ENCODE assay signal across 10 cellular contexts in genomic region chr3:12393894-12394293, GRCh38.
A peak's percentile ranks its signal among the peaks of the same experiment; 100 is the strongest.
DNase-seq lines count a peak whose midpoint lies in the region; ATAC-seq, FAIRE-seq and TF ChIP-seq lines count a peak whose summit lies in the region.
"Had no signal": no experiment of that assay in that cellular context is flagged by ENCODE, and none has a peak within 500 bp of the region (broad histone marks: within the 10 kb centered on the region; RNA-seq: fewer than 3 reads in every experiment).

No MANE protein-coding gene starts in this region.

- H3K27me3 ChIP-seq in HL-60 (ENCODE audit: insufficient read depth, poor library complexity, severe bottlenecking): no peaks in the 10 kb centered on the region

- H3K4me3 ChIP-seq in HL-60 (replicated peaks; ENCODE audit: insufficient read depth, low read length) (no peak overlapping the region), kidney (ENCODE audit: low read length in 2 of 2) (no peak overlapping the region)

- H3K9me3 ChIP-seq in kidney (ENCODE audit: control insufficient read depth in 1 of 2, low read length in 2 of 2): no peaks in the 10 kb centered on the region

- H3K27ac Mint-ChIP-seq in activated T-helper 17 cell treated with anti-CD3 and anti-CD28 coated beads, Interleukin-2, amount 50 U/mL, for 72 hours: no peak overlapping the region
- H3K27ac Mint-ChIP-seq: H9 had no signal

- H3K36me3 ChIP-seq in kidney (ENCODE audit: control insufficient read depth in 1 of 2, insufficient read depth in 2 of 2, low read length in 2 of 2): no peaks in the 10 kb centered on the region

- H3K4me1 Mint-ChIP-seq in activated T-helper 17 cell treated with anti-CD3 and anti-CD28 coated beads, Interleukin-2, amount 50 U/mL, for 72 hours: peaks cover 9% of the 10 kb centered on the region
- H3K4me1 Mint-ChIP-seq: H9 had no signal

- H3K4me1 ChIP-seq in kidney (ENCODE audit: control insufficient read depth in 1 of 2, insufficient read depth in 1 of 2, low read depth in 1 of 2, low read length in 2 of 2): no peaks in the 10 kb centered on the region

- intact Hi-C loops in left colon (cut with DNase I, micrococcal nuclease): no loop called here
- intact Hi-C loops in kidney (cut with DNase I): no loop called here
- intact Hi-C loops in head of caudate nucleus (cut with DNase I): no loop called here

- DNase-seq in AG08396 (ENCODE audit: low spot score) (peak; percentile 9), HL-60 (ENCODE audit: low read depth in 1 of 2, low spot score in 1 of 2) (peak; percentile 70 to 90), left colon (no peak), kidney (no peak), head of caudate nucleus (no peak), DMS153 (lab: John Stamatoyannopoulos, UW) (no peak)
- DNase-seq: H9, retina had no signal

- FAIRE-seq in kidney (lab: Jason Lieb, UNC): no peak

- H3K27ac ChIP-seq in HL-60 (replicated peaks) (peak overlapping the region; percentile 52), kidney (ENCODE audit: low read depth in 2 of 2, low read length in 2 of 2) (no peak overlapping the region)

- H3K27me3 Mint-ChIP-seq in activated T-helper 17 cell treated with anti-CD3 and anti-CD28 coated beads, Interleukin-2, amount 50 U/mL, for 72 hours: peaks cover 4% of the 10 kb centered on the region

- H3K4me3 Mint-ChIP-seq in activated T-helper 17 cell treated with anti-CD3 and anti-CD28 coated beads, Interleukin-2, amount 50 U/mL, for 72 hours: peak overlapping the region; percentile 73
- H3K4me3 Mint-ChIP-seq: H9 had no signal

- no peak for TF ChIP-seq CTCF in HL-60 (IDR thresholded peaks at IDR 0.05; ENCODE audit: insufficient read depth, low read length)
- no peak for TF ChIP-seq CTCF in kidney (IDR thresholded peaks at IDR 0.05; ENCODE audit: borderline replicate concordance, extremely low read depth, insufficient read depth)

- no peak overlapping the region for H3K9ac ChIP-seq in kidney (ENCODE audit: low read length in 2 of 2)

- ATAC-seq in activated T-helper 17 cell treated with anti-CD3 and anti-CD28 coated beads, Interleukin-2, amount 50 U/mL, for 72 hours (replicated peaks): no peak
- ATAC-seq in left colon (peak; percentile 81), HG03095 (IDR thresholded peaks at IDR 0.05; ENCODE audit: unreplicated experiment) (no peak)

- H3K36me3 Mint-ChIP-seq in activated T-helper 17 cell treated with anti-CD3 and anti-CD28 coated beads, Interleukin-2, amount 50 U/mL, for 72 hours (ENCODE audit: low read depth): no peaks in the 10 kb centered on the region

- H3K9me3 Mint-ChIP-seq in activated T-helper 17 cell treated with anti-CD3 and anti-CD28 coated beads, Interleukin-2, amount 50 U/mL, for 72 hours: no peaks in the 10 kb centered on the region
- H3K9me3 Mint-ChIP-seq: H9 had no signal

Comparison
In these comparisons a context has a peak if more than half of its experiments do, and no peak if none do; other contexts are left out.
1. DNase-seq: peak in AG08396 (single experiment) and HL-60 (2 of 2); none in left colon (0 of 2), kidney (single experiment), head of caudate nucleus (0 of 42) and DMS153 (single experiment).